Comparison of ENCODE assay signal across 8 cellular contexts in genomic region chr5:142246263-142246662, GRCh38.
A peak's percentile ranks its signal among the peaks of the same experiment; 100 is the strongest.
DNase-seq lines count a peak whose midpoint lies in the region; ATAC-seq and TF ChIP-seq lines count a peak whose summit lies in the region.

No MANE protein-coding gene starts in this region.

- no peaks in the 10 kb centered on the region for H3K36me3 Mint-ChIP-seq in mesothelial cell of epicardium

- H3K4me3 Mint-ChIP-seq in mesothelial cell of epicardium, result no peak overlapping the region

- H3K27ac Mint-ChIP-seq in mesothelial cell of epicardium, result peak overlapping the region; percentile 64

- TF ChIP-seq CTCF in AG04450 (IDR thresholded peaks at IDR 0.05; ENCODE audit: low read depth, low read length) (no peak), mesothelial cell of epicardium (IDR thresholded peaks at IDR 0.05; ENCODE audit: unreplicated experiment) (no peak)

- H3K9me3 ChIP-seq in AG04450 (ENCODE audit: control insufficient read depth, insufficient read depth, low read length), result peaks cover 4% of the 10 kb centered on the region; the same call in 1 of the 2 replicates

- no peaks in the 10 kb centered on the region for H3K27me3 ChIP-seq in AG04450 (ENCODE audit: control insufficient read depth, insufficient read depth, low read length)

- no peak overlapping the region for H3K4me3 ChIP-seq in AG04450 (ENCODE audit: low read depth, low read length)

- H3K27me3 Mint-ChIP-seq in mesothelial cell of epicardium (ENCODE audit: low read depth), result no peaks in the 10 kb centered on the region

- POLR2A ChIA-PET in AG04450 (lab: Yijun Ruan, JAX), result no interaction called here

- peak; percentile 20 for DNase-seq in AG04450 (ENCODE audit: low read depth, low spot score)
- peak; percentile 91 for DNase-seq in M059J (ENCODE audit: low read depth)
- peak; percentile 33 for DNase-seq in epidermal melanocyte (ENCODE audit: insufficient read length, low spot score)
- DNase-seq in mesothelial cell of epicardium (ENCODE audit: low spot score in 2 of 2, unreplicated experiment in 2 of 2), result no peak
- no peak for DNase-seq in activated naive CD4-positive, alpha-beta T cell treated with Interleukin-2 at 50 U/mL for 16 hours
- no peak for DNase-seq in T-helper 9 cell

- peak overlapping the region; percentile 11 for H3K27ac ChIP-seq in AG04450 (ENCODE audit: low read depth, low read length)

- ATAC-seq in HG02588 (IDR thresholded peaks at IDR 0.05; ENCODE audit: unreplicated experiment) (no peak), GM18909 (IDR thresholded peaks at IDR 0.05; ENCODE audit: poor library complexity, unreplicated experiment) (no peak)

- CTCF ChIA-PET in AG04450 (lab: Charles Lee), result interaction anchor here (1.5 kb wide), 1 partner anchor 303 kb away, joined by 5 read pairs; no protein-coding TSS in a partner anchor

- peaks cover 9% of the 10 kb centered on the region for H3K9me3 Mint-ChIP-seq in mesothelial cell of epicardium

- peaks cover 21% of the 10 kb centered on the region for H3K4me1 Mint-ChIP-seq in mesothelial cell of epicardium

Comparison
In these comparisons a context has a peak if more than half of its experiments do, and no peak if none do; other contexts are left out.
1. DNase-seq: peak in AG04450 (single experiment), M059J (single experiment) and epidermal melanocyte (single experiment); none in mesothelial cell of epicardium (0 of 2), activated naive CD4-positive, alpha-beta T cell treated with Interleukin-2 at 50 U/mL for 16 hours (single experiment) and T-helper 9 cell (single experiment).